17 cellular contexts compared by ENCODE assay signal in genomic region chr10:14126697-14127440, GRCh38.
DNase-seq lines count a peak whose midpoint lies in the region; ATAC-seq, FAIRE-seq and TF ChIP-seq lines count a peak whose summit lies in the region.
"Had no signal": no experiment of that assay in that cellular context is flagged by ENCODE, and none has a peak within 500 bp of the region (broad histone marks: within the 10 kb centered on the region; RNA-seq: fewer than 3 reads in every experiment).

No MANE protein-coding gene starts in this region.

- no peaks in the 10 kb centered on the region for H3K36me3 Mint-ChIP-seq in natural killer cell

- ATAC-seq in natural killer cell (no peak), HG02870 (IDR thresholded peaks at IDR 0.05; ENCODE audit: unreplicated experiment) (no peak), GM21526 (IDR thresholded peaks at IDR 0.05; ENCODE audit: low FRiP score, unreplicated experiment) (no peak)
- ATAC-seq: activated CD8-positive, alpha-beta T cell treated with anti-CD3 and anti-CD28 coated beads for 36 hours; body of pancreas; mucosa of descending colon had no signal

- intact Hi-C loops in natural killer cell (cut with micrococcal nuclease): no loop called here

- FAIRE-seq in bronchial epithelial cell (lab: Jason Lieb, UNC): no peak
- FAIRE-seq: islet of Langerhans had no signal

- no peaks in the 10 kb centered on the region for H3K4me1 Mint-ChIP-seq in natural killer cell

- DNase-seq in DMS53 (lab: John Stamatoyannopoulos, UW) (peak; percentile 47), LoVo (ENCODE audit: low spot score) (peak; percentile 10), bronchial epithelial cell (ENCODE audit: low read depth) (peak; percentile 52), kidney glomerular epithelial cell (lab: John Stamatoyannopoulos, UW) (peak; percentile 3), natural killer cell (no peak), NCI-H1105 treated with DMSO at 0.1 percent for 48 hours (lab: John Stamatoyannopoulos, UW) (no peak)
- DNase-seq: activated CD8-positive, alpha-beta T cell treated with anti-CD3 and anti-CD28 coated beads for 36 hours; activated effector memory CD4-positive, alpha-beta T cell treated with Interleukin-2 at 50 U/mL for 16 hours; body of pancreas; DMS79 treated with DMSO at 0.1 percent for 48 hours; glutamatergic neuron; mucosa of descending colon; NK-92 treated with Interleukin-12 subunit alpha and Interleukin-12 subunit beta, amount 100 ng/mL, for 24 hours had no signal

- peaks cover 7 to 8% of the 10 kb centered on the region in 2 donors for H3K27me3 Mint-ChIP-seq in natural killer cell (ENCODE audit: low read depth in 2 of 2)

- H3K27ac Mint-ChIP-seq in natural killer cell: no peak overlapping the region
- H3K27ac Mint-ChIP-seq: activated CD8-positive, alpha-beta T cell treated with anti-CD3 and anti-CD28 coated beads for 36 hours had no signal

- H3K36me3 ChIP-seq in bronchial epithelial cell (ENCODE audit: control insufficient read depth, insufficient read depth, low read length): no peaks in the 10 kb centered on the region
- H3K36me3 ChIP-seq: BLaER1 had no signal

- no peak overlapping the region for H3K4me3 Mint-ChIP-seq in natural killer cell
- H3K4me3 Mint-ChIP-seq: activated CD8-positive, alpha-beta T cell treated with anti-CD3 and anti-CD28 coated beads for 36 hours had no signal

- TF ChIP-seq CTCF in bronchial epithelial cell (IDR thresholded peaks at IDR 0.05; ENCODE audit: insufficient read depth, low read length, severe bottlenecking) (no peak), natural killer cell (IDR thresholded peaks at IDR 0.05) (no peak)

- H3K4me3 ChIP-seq in bronchial epithelial cell (ENCODE audit: low read depth, low read length): no peak overlapping the region
- H3K4me3 ChIP-seq: BLaER1, body of pancreas, mucosa of descending colon had no signal

- H3K27me3 ChIP-seq in bronchial epithelial cell (ENCODE audit: control insufficient read depth, insufficient read depth, low read length): peaks cover 2% of the 10 kb centered on the region
- H3K27me3 ChIP-seq: BLaER1, body of pancreas had no signal

- no peaks in the 10 kb centered on the region for H3K9me3 Mint-ChIP-seq in natural killer cell
- H3K9me3 Mint-ChIP-seq: activated CD8-positive, alpha-beta T cell treated with anti-CD3 and anti-CD28 coated beads for 36 hours had no signal

Comparison
In these comparisons a context has a peak if more than half of its experiments do, and no peak if none do; other contexts are left out.
1. DNase-seq: peak in DMS53 (single experiment), LoVo (single experiment), bronchial epithelial cell (single experiment) and kidney glomerular epithelial cell (single experiment); none in natural killer cell (single experiment) and NCI-H1105 treated with DMSO at 0.1 percent for 48 hours (single experiment).